Comparison of ENCODE assay signal across 22 cellular contexts in the genomic region with DNA sequence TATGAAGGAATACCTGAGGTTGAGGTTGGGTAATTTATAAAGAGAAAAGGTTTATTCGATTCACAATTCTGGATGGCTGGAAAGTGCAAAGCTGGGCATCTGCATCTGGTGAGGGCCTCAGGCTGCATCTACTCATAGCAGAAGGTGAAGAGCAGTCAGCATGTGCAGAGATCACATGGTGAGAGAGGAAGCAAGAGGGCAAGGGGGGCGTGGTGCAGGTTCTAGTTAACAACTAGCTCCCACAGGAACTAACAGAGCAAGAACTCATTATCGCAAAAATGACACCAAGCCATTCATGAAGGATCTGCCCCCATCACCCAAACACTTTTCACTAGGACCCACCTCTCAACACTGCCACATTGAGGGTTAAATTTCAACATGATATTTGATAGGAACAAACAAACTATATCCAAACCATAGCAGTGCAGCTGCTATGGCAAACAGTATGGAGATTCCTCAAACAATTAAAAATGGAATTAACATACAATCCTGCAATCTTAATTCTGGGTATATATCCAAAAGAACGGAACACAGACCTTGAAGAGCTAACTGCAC.
"Had no signal": no experiment of that assay in that cellular context is flagged by ENCODE, and none has a peak within 500 bp of the region (broad histone marks: within the 10 kb centered on the region; RNA-seq: fewer than 3 reads in every experiment).

No MANE protein-coding gene starts in this region.

- ATAC-seq: activated naive CD4-positive, alpha-beta T cell treated with anti-CD3 and anti-CD28 coated beads, Interleukin-2, amount 50 U/mL, for 72 hours; heart right ventricle; left cardiac atrium; natural killer cell treated with Interleukin-12 subunit alpha and Interleukin-12 subunit beta and Interleukin-15 and Interleukin-18, amount 100 ng/mL, for 72 hours; pancreas; psoas muscle had no signal

- H3K36me3 ChIP-seq: ascending aorta, brain microvascular endothelial cell, heart right ventricle, neutrophil, pancreas, right atrium auricular region, tibial nerve, WERI-Rb-1 had no signal

- DNase-seq: activated CD4-positive, alpha-beta T cell treated with anti-CD3 and anti-CD28 coated beads for 1 hour; activated T-cell treated with anti-CD3 and anti-CD28 coated beads, Interleukin-2, amount 50 U/mL, for 1 hour; brain microvascular endothelial cell; central memory CD4-positive, alpha-beta T cell; dermis blood vessel endothelial cell; effector CD8-positive, alpha-beta T cell; erythroblast; foreskin fibroblast; heart right ventricle; islet precursor cell; left cardiac atrium; pancreas; psoas muscle; stimulated activated CD4-positive, alpha-beta T cell treated with anti-CD3 and anti-CD28 coated beads, Interleukin-12 subunit alpha, Interleukin-12 subunit beta, amount 100 ng/mL, for 4 hours; stimulated activated CD4-positive, alpha-beta T cell treated with anti-CD3 and anti-CD28 coated beads, Interleukin-4, amount 100 ng/mL, for 4 hours; WERI-Rb-1 had no signal

- H3K4me3 ChIP-seq: ascending aorta, heart right ventricle, pancreas, psoas muscle, right atrium auricular region, tibial nerve had no signal

- H3K27ac ChIP-seq: ascending aorta, brain microvascular endothelial cell, heart right ventricle, neutrophil, pancreas, psoas muscle, right atrium auricular region, tibial nerve, WERI-Rb-1 had no signal

- H3K27me3 ChIP-seq: ascending aorta, brain microvascular endothelial cell, neutrophil, pancreas, right atrium auricular region, tibial nerve had no signal

- H3K4me1 ChIP-seq: ascending aorta, pancreas, psoas muscle, right atrium auricular region, tibial nerve had no signal
